ENCODE assay signal across 15 cellular contexts in the genomic region with DNA sequence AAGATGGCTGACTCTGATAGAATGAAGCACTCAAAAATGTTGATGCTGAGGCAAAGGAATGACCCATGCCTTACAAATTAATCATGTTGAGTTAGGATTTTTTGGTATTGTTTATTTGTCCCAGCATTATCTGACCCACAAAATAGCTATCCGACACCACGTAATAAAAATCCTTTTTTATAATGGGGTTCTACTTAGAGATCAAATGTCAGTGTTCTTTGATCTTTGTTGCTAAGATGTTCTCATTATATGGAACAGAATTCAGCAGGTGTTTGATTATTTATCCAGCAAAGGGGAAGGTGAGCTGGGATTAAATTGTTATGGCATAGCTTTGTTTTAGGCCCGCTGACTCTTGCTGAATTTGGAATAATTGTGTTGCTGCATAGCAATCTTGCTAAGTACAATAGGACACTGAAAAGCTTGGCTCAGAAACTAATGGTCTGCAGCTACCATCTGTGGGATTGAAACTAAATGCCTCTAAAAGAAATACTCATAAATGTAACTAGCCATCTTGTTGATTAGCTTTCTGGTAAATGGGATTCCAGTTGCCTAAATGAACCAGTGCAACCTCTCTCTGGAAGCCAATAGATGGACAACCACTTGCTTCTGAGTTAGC.
DNase-seq lines count a peak whose midpoint lies in the region; ATAC-seq lines count a peak whose summit lies in the region.
"Had no signal": no experiment of that assay in that cellular context is flagged by ENCODE, and none has a peak within 500 bp of the region (broad histone marks: within the 10 kb centered on the region; RNA-seq: fewer than 3 reads in every experiment).

No MANE protein-coding gene starts in this region.

- DNase-seq in NCI-H748 (lab: John Stamatoyannopoulos, UW; ENCODE audit: unreplicated experiment) (peak; percentile 26), NCI-H748 treated with DMSO at 0.1 percent for 48 hours (lab: John Stamatoyannopoulos, UW) (no peak), SW480 (ENCODE audit: low spot score) (peak; percentile 61), cerebellar cortex (ENCODE audit: low spot score) (no peak), NK-92 (lab: John Stamatoyannopoulos, UW; ENCODE audit: unreplicated experiment) (no peak)
- DNase-seq: C1 segment of cervical spinal cord; Calu3; CD4-positive, alpha-beta T cell; DMS79; GM23248 had no signal

- peaks cover 3% of the 10 kb centered on the region for H3K4me1 ChIP-seq in neuron (ENCODE audit: insufficient read depth, low read length)

- H3K9me3 ChIP-seq in neuron (ENCODE audit: low read length), result no peaks in the 10 kb centered on the region

- no peak for ATAC-seq in HG03432 (IDR thresholded peaks at IDR 0.05; ENCODE audit: unreplicated experiment)
- ATAC-seq: GM12878, HCT116, HepG2 had no signal

- H2AFZ ChIP-seq in neuron (ENCODE audit: low read depth, low read length), result peak overlapping the region; percentile 1
- H2AFZ ChIP-seq: GM23248 had no signal

- no peak overlapping the region for H3K4me3 ChIP-seq in neuron (ENCODE audit: low read length)
- H3K4me3 ChIP-seq: GM12878, GM23248 had no signal

- H3K27me3 ChIP-seq in neuron (ENCODE audit: insufficient read depth, low read length), result no peaks in the 10 kb centered on the region

- no peaks in the 10 kb centered on the region for H3K36me3 ChIP-seq in neuron (ENCODE audit: insufficient read depth, low read length)

Comparison
In these comparisons a context has a peak if more than half of its experiments do, and no peak if none do; other contexts are left out.
1. DNase-seq: peak in NCI-H748 (single experiment) and SW480 (single experiment); none in NCI-H748 treated with DMSO at 0.1 percent for 48 hours (single experiment), cerebellar cortex (single experiment) and NK-92 (single experiment).